ENCODE assay signal across 21 cellular contexts in the genomic region with DNA sequence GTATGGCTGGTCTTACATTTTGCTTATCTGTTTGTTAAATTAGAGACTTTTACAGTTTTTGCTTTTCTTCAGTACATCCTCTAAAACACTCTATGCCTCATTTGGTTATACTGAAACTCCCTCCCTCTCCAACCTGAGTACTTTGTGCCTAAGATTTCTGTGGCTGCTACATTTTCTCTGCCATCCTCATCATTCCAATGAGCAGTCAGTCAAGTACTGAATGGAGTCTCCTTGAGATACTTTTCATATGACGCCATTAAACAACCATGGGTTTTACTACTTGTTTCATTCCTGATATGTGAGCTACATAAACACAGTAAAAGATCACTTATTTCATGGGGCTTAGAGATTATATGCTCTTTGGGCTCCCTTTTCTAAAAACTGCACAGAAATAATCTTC.
DNase-seq lines count a peak whose midpoint lies in the region; ATAC-seq and TF ChIP-seq lines count a peak whose summit lies in the region.
"Had no signal": no experiment of that assay in that cellular context is flagged by ENCODE, and none has a peak within 500 bp of the region (broad histone marks: within the 10 kb centered on the region; RNA-seq: fewer than 3 reads in every experiment).

No MANE protein-coding gene starts in this region.

- H3K4me1 ChIP-seq in left lung (no peaks in the 10 kb centered on the region), upper lobe of right lung (no peaks in the 10 kb centered on the region), HAP-1 (no peaks in the 10 kb centered on the region)
- H3K4me1 ChIP-seq: A549; BE2C; BLaER1 treated with 17β-estradiol and CSF1 and Interleukin-3, amounts not matched to agents 10 nM and 100 nM had no signal

- intact Hi-C loops in left lung (cut with DNase I) = no loop called here
- intact Hi-C loops in upper lobe of right lung (cut with DNase I) = no loop called here

- H3K27me3 ChIP-seq in left lung (no peaks in the 10 kb centered on the region), upper lobe of right lung (no peaks in the 10 kb centered on the region), HAP-1 (ENCODE audit: low read depth) (no peaks in the 10 kb centered on the region)
- H3K27me3 ChIP-seq: BE2C; BLaER1 treated with 17β-estradiol and CSF1 and Interleukin-3, amounts not matched to agents 10 nM and 100 nM had no signal

- no peaks in the 10 kb centered on the region for H3K9me3 ChIP-seq in left lung
- no peaks in the 10 kb centered on the region for H3K9me3 ChIP-seq in upper lobe of right lung
- H3K9me3 ChIP-seq in HAP-1 = no peaks in the 10 kb centered on the region
- H3K9me3 ChIP-seq: A549; BE2C; BLaER1 treated with 17β-estradiol and CSF1 and Interleukin-3, amounts not matched to agents 10 nM and 100 nM had no signal

- H3K36me3 ChIP-seq in left lung = no peaks in the 10 kb centered on the region
- H3K36me3 ChIP-seq in upper lobe of right lung = no peaks in the 10 kb centered on the region
- H3K36me3 ChIP-seq in HAP-1 (replicated peaks) = no peaks in the 10 kb centered on the region
- H3K36me3 ChIP-seq: BE2C had no signal

- no peak for TF ChIP-seq CTCF in left lung (IDR thresholded peaks at IDR 0.05)
- TF ChIP-seq CTCF in upper lobe of right lung (IDR thresholded peaks at IDR 0.05) = no peak

- no peak overlapping the region for H3K27ac ChIP-seq in left lung
- H3K27ac ChIP-seq in upper lobe of right lung = no peak overlapping the region
- H3K27ac ChIP-seq: A549; BLaER1 treated with 17β-estradiol and CSF1 and Interleukin-3, amounts not matched to agents 10 nM and 100 nM had no signal

- no peak overlapping the region for H3K4me3 ChIP-seq in left lung
- no peak overlapping the region for H3K4me3 ChIP-seq in upper lobe of right lung
- no peak overlapping the region for H3K4me3 ChIP-seq in HAP-1
- H3K4me3 ChIP-seq: A549; BLaER1 treated with 17β-estradiol and CSF1 and Interleukin-3, amounts not matched to agents 10 nM and 100 nM; GM23338 had no signal

- peak; percentile 77 for ATAC-seq in left lung
- peak; percentile 78 for ATAC-seq in upper lobe of right lung
- ATAC-seq: A549, GM23338 had no signal

- DNase-seq in EH (ENCODE audit: low read depth) = peak; percentile 67
- no peak for DNase-seq in HEK293T (ENCODE audit: extremely low spot score)
- DNase-seq in left lung = no peak
- DNase-seq in upper lobe of right lung = no peak
- no peak for DNase-seq in activated CD4-positive, alpha-beta T cell treated with anti-CD3 and anti-CD28 coated beads, Interleukin-2, amount 50 U/mL, for 48 hours
- DNase-seq in DMS153 (lab: John Stamatoyannopoulos, UW) = no peak
- DNase-seq in HAP-1 (ENCODE audit: low spot score in 2 of 2) = no peak
- DNase-seq: 8988T; ACHN; AML-193; BE2C; CD4-positive, alpha-beta T cell; CD8-positive, alpha-beta memory T cell; DMS 273 treated with DMSO at 0.1 percent for 48 hours; DMS53; DMS79 treated with DMSO at 0.1 percent for 48 hours; GDM1; H9 had no signal

- CTCF ChIA-PET in HEK293T (lab: Yijun Ruan, JAX) = no interaction called here

- POLR2A ChIA-PET in HEK293T (lab: Yijun Ruan, JAX) = no interaction called here

- in situ Hi-C loops in HAP-1 (cut with MboI; ENCODE audit: low sequenced_read_pairs) = no loop called here

TF ChIP-seq in HEK293T, 16 proteins besides CTCF, POLR2A, EP300 and RAD21:
- no peak for TF ChIP-seq CTBP1 (IDR thresholded peaks at IDR 0.05; ENCODE audit: borderline replicate concordance)
- TF ChIP-seq, protein P1, sequence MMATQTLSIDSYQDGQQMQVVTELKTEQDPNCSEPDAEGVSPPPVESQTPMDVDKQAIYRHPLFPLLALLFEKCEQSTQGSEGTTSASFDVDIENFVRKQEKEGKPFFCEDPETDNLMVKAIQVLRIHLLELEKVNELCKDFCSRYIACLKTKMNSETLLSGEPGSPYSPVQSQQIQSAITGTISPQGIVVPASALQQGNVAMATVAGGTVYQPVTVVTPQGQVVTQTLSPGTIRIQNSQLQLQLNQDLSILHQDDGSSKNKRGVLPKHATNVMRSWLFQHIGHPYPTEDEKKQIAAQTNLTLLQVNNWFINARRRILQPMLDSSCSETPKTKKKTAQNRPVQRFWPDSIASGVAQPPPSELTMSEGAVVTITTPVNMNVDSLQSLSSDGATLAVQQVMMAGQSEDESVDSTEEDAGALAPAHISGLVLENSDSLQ (IDR thresholded peaks at IDR 0.05) = peak; percentile 73
